Comparison of ENCODE assay signal across 1 cellular context in the genomic region with DNA sequence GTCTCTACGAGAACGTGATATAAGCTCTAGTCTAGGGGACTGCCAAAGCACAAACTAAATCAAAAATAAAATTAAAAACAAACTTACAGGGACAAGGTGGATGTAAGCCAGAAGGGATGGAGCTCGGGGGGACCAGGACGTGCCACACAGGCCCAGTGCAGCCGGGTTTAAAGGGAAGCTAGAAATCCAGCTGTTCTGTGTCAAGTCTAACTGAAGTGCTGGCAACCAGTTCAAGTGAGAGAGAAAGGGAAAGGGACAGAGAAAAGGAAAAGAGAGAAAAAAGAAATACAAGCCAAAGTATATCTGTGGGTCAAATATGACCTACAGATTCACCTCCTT.
TF ChIP-seq lines count a peak whose summit lies in the region.

No MANE protein-coding gene starts in this region.

TF ChIP-seq in GM23338, 12 proteins besides CTCF, POLR2A, EP300 and RAD21:
- TF ChIP-seq, protein P1, sequence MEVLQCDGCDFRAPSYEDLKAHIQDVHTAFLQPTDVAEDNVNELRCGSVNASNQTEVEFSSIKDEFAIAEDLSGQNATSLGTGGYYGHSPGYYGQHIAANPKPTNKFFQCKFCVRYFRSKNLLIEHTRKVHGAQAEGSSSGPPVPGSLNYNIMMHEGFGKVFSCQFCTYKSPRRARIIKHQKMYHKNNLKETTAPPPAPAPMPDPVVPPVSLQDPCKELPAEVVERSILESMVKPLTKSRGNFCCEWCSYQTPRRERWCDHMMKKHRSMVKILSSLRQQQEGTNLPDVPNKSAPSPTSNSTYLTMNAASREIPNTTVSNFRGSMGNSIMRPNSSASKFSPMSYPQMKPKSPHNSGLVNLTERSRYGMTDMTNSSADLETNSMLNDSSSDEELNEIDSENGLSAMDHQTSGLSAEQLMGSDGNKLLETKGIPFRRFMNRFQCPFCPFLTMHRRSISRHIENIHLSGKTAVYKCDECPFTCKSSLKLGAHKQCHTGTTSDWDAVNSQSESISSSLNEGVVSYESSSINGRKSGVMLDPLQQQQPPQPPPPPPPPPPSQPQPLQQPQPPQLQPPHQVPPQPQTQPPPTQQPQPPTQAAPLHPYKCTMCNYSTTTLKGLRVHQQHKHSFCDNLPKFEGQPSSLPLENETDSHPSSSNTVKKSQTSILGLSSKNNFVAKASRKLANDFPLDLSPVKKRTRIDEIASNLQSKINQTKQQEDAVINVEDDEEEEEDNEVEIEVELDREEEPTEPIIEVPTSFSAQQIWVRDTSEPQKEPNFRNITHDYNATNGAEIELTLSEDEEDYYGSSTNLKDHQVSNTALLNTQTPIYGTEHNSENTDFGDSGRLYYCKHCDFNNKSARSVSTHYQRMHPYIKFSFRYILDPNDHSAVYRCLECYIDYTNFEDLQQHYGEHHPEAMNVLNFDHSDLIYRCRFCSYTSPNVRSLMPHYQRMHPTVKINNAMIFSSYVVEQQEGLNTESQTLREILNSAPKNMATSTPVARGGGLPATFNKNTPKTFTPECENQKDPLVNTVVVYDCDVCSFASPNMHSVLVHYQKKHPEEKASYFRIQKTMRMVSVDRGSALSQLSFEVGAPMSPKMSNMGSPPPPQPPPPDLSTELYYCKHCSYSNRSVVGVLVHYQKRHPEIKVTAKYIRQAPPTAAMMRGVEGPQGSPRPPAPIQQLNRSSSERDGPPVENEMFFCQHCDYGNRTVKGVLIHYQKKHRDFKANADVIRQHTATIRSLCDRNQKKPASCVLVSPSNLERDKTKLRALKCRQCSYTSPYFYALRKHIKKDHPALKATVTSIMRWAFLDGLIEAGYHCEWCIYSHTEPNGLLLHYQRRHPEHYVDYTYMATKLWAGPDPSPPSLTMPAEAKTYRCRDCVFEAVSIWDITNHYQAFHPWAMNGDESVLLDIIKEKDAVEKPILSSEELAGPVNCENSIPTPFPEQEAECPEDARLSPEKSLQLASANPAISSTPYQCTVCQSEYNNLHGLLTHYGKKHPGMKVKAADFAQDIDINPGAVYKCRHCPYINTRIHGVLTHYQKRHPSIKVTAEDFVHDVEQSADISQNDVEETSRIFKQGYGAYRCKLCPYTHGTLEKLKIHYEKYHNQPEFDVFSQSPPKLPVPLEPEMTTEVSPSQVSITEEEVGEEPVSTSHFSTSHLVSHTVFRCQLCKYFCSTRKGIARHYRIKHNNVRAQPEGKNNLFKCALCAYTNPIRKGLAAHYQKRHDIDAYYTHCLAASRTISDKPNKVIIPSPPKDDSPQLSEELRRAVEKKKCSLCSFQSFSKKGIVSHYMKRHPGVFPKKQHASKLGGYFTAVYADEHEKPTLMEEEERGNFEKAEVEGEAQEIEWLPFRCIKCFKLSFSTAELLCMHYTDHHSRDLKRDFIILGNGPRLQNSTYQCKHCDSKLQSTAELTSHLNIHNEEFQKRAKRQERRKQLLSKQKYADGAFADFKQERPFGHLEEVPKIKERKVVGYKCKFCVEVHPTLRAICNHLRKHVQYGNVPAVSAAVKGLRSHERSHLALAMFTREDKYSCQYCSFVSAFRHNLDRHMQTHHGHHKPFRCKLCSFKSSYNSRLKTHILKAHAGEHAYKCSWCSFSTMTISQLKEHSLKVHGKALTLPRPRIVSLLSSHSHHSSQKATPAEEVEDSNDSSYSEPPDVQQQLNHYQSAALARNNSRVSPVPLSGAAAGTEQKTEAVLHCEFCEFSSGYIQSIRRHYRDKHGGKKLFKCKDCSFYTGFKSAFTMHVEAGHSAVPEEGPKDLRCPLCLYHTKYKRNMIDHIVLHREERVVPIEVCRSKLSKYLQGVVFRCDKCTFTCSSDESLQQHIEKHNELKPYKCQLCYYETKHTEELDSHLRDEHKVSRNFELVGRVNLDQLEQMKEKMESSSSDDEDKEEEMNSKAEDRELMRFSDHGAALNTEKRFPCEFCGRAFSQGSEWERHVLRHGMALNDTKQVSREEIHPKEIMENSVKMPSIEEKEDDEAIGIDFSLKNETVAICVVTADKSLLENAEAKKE (CRISPR knock-in tag; IDR thresholded peaks at IDR 0.05) = no peak
- TF ChIP-seq, protein P2, sequence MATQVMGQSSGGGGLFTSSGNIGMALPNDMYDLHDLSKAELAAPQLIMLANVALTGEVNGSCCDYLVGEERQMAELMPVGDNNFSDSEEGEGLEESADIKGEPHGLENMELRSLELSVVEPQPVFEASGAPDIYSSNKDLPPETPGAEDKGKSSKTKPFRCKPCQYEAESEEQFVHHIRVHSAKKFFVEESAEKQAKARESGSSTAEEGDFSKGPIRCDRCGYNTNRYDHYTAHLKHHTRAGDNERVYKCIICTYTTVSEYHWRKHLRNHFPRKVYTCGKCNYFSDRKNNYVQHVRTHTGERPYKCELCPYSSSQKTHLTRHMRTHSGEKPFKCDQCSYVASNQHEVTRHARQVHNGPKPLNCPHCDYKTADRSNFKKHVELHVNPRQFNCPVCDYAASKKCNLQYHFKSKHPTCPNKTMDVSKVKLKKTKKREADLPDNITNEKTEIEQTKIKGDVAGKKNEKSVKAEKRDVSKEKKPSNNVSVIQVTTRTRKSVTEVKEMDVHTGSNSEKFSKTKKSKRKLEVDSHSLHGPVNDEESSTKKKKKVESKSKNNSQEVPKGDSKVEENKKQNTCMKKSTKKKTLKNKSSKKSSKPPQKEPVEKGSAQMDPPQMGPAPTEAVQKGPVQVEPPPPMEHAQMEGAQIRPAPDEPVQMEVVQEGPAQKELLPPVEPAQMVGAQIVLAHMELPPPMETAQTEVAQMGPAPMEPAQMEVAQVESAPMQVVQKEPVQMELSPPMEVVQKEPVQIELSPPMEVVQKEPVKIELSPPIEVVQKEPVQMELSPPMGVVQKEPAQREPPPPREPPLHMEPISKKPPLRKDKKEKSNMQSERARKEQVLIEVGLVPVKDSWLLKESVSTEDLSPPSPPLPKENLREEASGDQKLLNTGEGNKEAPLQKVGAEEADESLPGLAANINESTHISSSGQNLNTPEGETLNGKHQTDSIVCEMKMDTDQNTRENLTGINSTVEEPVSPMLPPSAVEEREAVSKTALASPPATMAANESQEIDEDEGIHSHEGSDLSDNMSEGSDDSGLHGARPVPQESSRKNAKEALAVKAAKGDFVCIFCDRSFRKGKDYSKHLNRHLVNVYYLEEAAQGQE (IDR thresholded peaks at IDR 0.05; ENCODE audit: unreplicated experiment) = no peak
- TF ChIP-seq EZH2 (IDR thresholded peaks at IDR 0.05; ENCODE audit: low read depth, unreplicated experiment) (no peak), ZNF331 (CRISPR knock-in tag; IDR thresholded peaks at IDR 0.05; ENCODE audit: low read depth) (no peak), STAT1 (IDR thresholded peaks at IDR 0.05; ENCODE audit: unreplicated experiment) (no peak), POLR2AphosphoS5 (IDR thresholded peaks at IDR 0.05; ENCODE audit: low read depth) (no peak), CREB1 (CRISPR knock-in tag; IDR thresholded peaks at IDR 0.05; ENCODE audit: low read depth) (no peak), JUNB (IDR thresholded peaks at IDR 0.05; ENCODE audit: unreplicated experiment) (no peak), ZNF114 (CRISPR knock-in tag; IDR thresholded peaks at IDR 0.05) (no peak), NANOG (IDR thresholded peaks at IDR 0.05; ENCODE audit: borderline replicate concordance) (no peak), ETS1 (IDR thresholded peaks at IDR 0.05) (no peak), EZH2phosphoT487 (IDR thresholded peaks at IDR 0.05; ENCODE audit: unreplicated experiment) (no peak)
TF ChIP-seq in GM23338: peak in this region for 0.
